In the genomic region with DNA sequence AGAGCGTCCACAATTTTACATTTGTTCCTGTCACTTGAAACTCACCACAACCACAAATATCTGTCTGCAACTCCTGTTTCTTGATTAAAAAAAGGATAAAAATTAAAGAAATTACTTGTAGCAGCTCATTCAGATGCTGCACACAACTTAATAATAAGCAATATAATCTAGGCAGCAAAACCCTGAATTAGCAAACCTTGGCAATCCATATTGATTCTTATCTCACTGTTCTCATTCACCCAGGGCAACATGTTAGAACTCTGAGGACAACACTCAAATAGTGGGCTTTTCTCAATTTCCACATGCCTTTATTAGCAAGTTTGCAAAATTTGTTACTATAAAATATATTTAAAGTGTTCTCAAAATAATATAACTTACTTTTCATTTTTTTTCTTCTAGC, we compare ENCODE assay signal across 1 cellular context.
TF ChIP-seq lines count a peak whose summit lies in the region.

No MANE protein-coding gene starts in this region.

TF ChIP-seq in GM23338, 12 proteins besides CTCF, POLR2A, EP300 and RAD21 (continued from another document):
- TF ChIP-seq, protein P1, sequence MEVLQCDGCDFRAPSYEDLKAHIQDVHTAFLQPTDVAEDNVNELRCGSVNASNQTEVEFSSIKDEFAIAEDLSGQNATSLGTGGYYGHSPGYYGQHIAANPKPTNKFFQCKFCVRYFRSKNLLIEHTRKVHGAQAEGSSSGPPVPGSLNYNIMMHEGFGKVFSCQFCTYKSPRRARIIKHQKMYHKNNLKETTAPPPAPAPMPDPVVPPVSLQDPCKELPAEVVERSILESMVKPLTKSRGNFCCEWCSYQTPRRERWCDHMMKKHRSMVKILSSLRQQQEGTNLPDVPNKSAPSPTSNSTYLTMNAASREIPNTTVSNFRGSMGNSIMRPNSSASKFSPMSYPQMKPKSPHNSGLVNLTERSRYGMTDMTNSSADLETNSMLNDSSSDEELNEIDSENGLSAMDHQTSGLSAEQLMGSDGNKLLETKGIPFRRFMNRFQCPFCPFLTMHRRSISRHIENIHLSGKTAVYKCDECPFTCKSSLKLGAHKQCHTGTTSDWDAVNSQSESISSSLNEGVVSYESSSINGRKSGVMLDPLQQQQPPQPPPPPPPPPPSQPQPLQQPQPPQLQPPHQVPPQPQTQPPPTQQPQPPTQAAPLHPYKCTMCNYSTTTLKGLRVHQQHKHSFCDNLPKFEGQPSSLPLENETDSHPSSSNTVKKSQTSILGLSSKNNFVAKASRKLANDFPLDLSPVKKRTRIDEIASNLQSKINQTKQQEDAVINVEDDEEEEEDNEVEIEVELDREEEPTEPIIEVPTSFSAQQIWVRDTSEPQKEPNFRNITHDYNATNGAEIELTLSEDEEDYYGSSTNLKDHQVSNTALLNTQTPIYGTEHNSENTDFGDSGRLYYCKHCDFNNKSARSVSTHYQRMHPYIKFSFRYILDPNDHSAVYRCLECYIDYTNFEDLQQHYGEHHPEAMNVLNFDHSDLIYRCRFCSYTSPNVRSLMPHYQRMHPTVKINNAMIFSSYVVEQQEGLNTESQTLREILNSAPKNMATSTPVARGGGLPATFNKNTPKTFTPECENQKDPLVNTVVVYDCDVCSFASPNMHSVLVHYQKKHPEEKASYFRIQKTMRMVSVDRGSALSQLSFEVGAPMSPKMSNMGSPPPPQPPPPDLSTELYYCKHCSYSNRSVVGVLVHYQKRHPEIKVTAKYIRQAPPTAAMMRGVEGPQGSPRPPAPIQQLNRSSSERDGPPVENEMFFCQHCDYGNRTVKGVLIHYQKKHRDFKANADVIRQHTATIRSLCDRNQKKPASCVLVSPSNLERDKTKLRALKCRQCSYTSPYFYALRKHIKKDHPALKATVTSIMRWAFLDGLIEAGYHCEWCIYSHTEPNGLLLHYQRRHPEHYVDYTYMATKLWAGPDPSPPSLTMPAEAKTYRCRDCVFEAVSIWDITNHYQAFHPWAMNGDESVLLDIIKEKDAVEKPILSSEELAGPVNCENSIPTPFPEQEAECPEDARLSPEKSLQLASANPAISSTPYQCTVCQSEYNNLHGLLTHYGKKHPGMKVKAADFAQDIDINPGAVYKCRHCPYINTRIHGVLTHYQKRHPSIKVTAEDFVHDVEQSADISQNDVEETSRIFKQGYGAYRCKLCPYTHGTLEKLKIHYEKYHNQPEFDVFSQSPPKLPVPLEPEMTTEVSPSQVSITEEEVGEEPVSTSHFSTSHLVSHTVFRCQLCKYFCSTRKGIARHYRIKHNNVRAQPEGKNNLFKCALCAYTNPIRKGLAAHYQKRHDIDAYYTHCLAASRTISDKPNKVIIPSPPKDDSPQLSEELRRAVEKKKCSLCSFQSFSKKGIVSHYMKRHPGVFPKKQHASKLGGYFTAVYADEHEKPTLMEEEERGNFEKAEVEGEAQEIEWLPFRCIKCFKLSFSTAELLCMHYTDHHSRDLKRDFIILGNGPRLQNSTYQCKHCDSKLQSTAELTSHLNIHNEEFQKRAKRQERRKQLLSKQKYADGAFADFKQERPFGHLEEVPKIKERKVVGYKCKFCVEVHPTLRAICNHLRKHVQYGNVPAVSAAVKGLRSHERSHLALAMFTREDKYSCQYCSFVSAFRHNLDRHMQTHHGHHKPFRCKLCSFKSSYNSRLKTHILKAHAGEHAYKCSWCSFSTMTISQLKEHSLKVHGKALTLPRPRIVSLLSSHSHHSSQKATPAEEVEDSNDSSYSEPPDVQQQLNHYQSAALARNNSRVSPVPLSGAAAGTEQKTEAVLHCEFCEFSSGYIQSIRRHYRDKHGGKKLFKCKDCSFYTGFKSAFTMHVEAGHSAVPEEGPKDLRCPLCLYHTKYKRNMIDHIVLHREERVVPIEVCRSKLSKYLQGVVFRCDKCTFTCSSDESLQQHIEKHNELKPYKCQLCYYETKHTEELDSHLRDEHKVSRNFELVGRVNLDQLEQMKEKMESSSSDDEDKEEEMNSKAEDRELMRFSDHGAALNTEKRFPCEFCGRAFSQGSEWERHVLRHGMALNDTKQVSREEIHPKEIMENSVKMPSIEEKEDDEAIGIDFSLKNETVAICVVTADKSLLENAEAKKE (CRISPR knock-in tag; IDR thresholded peaks at IDR 0.05): no peak
- TF ChIP-seq, protein P2, sequence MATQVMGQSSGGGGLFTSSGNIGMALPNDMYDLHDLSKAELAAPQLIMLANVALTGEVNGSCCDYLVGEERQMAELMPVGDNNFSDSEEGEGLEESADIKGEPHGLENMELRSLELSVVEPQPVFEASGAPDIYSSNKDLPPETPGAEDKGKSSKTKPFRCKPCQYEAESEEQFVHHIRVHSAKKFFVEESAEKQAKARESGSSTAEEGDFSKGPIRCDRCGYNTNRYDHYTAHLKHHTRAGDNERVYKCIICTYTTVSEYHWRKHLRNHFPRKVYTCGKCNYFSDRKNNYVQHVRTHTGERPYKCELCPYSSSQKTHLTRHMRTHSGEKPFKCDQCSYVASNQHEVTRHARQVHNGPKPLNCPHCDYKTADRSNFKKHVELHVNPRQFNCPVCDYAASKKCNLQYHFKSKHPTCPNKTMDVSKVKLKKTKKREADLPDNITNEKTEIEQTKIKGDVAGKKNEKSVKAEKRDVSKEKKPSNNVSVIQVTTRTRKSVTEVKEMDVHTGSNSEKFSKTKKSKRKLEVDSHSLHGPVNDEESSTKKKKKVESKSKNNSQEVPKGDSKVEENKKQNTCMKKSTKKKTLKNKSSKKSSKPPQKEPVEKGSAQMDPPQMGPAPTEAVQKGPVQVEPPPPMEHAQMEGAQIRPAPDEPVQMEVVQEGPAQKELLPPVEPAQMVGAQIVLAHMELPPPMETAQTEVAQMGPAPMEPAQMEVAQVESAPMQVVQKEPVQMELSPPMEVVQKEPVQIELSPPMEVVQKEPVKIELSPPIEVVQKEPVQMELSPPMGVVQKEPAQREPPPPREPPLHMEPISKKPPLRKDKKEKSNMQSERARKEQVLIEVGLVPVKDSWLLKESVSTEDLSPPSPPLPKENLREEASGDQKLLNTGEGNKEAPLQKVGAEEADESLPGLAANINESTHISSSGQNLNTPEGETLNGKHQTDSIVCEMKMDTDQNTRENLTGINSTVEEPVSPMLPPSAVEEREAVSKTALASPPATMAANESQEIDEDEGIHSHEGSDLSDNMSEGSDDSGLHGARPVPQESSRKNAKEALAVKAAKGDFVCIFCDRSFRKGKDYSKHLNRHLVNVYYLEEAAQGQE (IDR thresholded peaks at IDR 0.05; ENCODE audit: unreplicated experiment): no peak
